8 cellular contexts compared by ENCODE assay signal in genomic region chr16:55257971-55258613, GRCh38.
DNase-seq lines count a peak whose midpoint lies in the region; ATAC-seq and TF ChIP-seq lines count a peak whose summit lies in the region.

No MANE protein-coding gene starts in this region.

- H3K4me1 ChIP-seq in heart right ventricle = no peaks in the 10 kb centered on the region

- WGBS in heart right ventricle, 2 donors = 43% methylated on average over 9 of the region's 9 CpGs

- H3K9me3 ChIP-seq in heart right ventricle = peaks cover 0 to 15% (median 0%) of the 10 kb centered on the region in 11 donors

- intact Hi-C loops in heart right ventricle (cut with DNase I) = loop anchor here in 1 of 10 donors (10.0 kb wide), 1 partner anchor 1703 kb away; no protein-coding TSS in a partner anchor

- H3K27ac ChIP-seq in heart right ventricle = no peak overlapping the region

- TF ChIP-seq CTCF in GM06990 (IDR thresholded peaks at IDR 0.05; ENCODE audit: insufficient read depth, low read length, poor library complexity, severe bottlenecking) (peak; percentile 83), heart right ventricle (IDR thresholded peaks at IDR 0.05) (peak; percentile 25 to 69 (median 60))

- DNase-seq in GM06990 (ENCODE audit: extremely low read depth, insufficient read length) (peak; percentile 63), MV-4-11 (lab: John Stamatoyannopoulos, UW) (peak; percentile 59), heart right ventricle (peak; percentile 23 to 39), NCI-H2029 treated with DMSO at 0.1 percent for 48 hours (lab: John Stamatoyannopoulos, UW) (no peak)
- DNase-seq in activated T-cell treated with anti-CD3 and anti-CD28 coated beads, Interleukin-2, amount 50 U/mL, for 48 hours = peak; percentile 72 to 74
- peak; percentile 32 for DNase-seq in stimulated activated CD4-positive, alpha-beta T cell treated with anti-CD3 and anti-CD28 coated beads, Interleukin-12 subunit alpha, Interleukin-12 subunit beta, amount 100 ng/mL, for 4 hours

- no peak overlapping the region for H3K4me3 ChIP-seq in GM06990 (replicated peaks; ENCODE audit: low read depth, low read length)
- H3K4me3 ChIP-seq in heart right ventricle = no peak overlapping the region

- H3K36me3 ChIP-seq in GM06990 (ENCODE audit: control insufficient read depth, insufficient read depth, low read length) (no peaks in the 10 kb centered on the region), heart right ventricle (no peaks in the 10 kb centered on the region)

- peak; percentile 72 for ATAC-seq in GM21717 (IDR thresholded peaks at IDR 0.05; ENCODE audit: unreplicated experiment)
- peak in 6 of 8 donors; percentile 52 to 84 (median 65) for ATAC-seq in heart right ventricle
- ATAC-seq in GM19452 (IDR thresholded peaks at IDR 0.05; ENCODE audit: unreplicated experiment) = no peak

- H3K27me3 ChIP-seq in GM06990 (replicated peaks; ENCODE audit: control insufficient read depth, insufficient read depth, low read length) (no peaks in the 10 kb centered on the region), heart right ventricle (peaks cover 0 to 7% (median 0%) of the 10 kb centered on the region in 7 donors)
